8 cellular contexts compared by ENCODE assay signal in the genomic region with DNA sequence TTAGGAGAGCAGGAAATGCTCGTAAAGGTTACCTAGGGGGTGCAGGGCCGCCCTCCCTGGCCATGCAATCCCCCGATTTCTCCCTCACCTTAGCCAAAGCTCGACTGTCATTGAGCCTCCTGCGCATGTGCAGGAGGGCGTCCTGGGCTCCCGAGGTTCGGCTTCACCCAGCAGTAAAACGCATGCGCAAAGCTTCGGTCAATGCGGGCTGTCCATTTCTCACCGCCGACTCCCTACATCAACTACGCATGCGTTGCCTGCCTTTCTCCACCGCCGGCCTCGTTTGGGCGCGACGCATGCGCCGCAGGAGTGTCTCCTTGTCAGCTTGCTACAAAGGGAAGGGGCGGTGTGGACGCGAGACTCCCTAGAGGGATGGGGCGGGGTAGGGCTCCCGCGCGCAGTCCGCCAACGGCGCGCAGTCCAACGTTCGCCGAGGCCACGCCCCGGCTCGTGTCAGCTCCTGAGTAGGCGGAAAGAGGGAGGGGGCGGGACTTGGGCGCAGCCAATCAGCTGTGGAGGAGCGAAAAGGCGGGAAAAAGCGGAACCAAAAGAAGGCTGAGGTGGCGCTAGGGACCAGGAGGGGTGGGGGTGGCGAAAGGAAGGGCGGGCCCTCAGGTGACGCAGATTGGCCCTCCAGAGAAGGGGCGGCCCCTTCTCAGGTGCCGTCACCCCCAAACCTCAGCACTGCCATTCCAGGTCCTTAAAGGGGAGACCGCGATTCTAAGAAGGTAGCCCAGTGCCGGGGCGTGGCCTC. TPM values are rescaled to one million over a fixed set of nuclear protein-coding genes. Genes with fewer than 3 reads are reported as not detected.
DNase-seq lines count a peak whose midpoint lies in the region; ATAC-seq and TF ChIP-seq lines count a peak whose summit lies in the region.

A gene with protein sequence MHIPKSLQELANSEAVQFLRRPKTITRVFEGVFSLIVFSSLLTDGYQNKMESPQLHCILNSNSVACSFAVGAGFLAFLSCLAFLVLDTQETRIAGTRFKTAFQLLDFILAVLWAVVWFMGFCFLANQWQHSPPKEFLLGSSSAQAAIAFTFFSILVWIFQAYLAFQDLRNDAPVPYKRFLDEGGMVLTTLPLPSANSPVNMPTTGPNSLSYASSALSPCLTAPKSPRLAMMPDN (plus strand): TSS at position 558 of the 754 bp plus-strand sequence. CDS start 1,476 bp downstream, outside the sequence.
A gene (minus strand): TSS at position 131 of the 754 bp plus-strand sequence. CDS start 20 bp downstream, at position 111.

- ATAC-seq in HG02884 (IDR thresholded peaks at IDR 0.05; ENCODE audit: unreplicated experiment) (peak; percentile 81), heart right ventricle (peak; percentile 95 to 98 (median 96))

- no peak for TF ChIP-seq CTCF in heart right ventricle (IDR thresholded peaks at IDR 0.05)
- no peak for TF ChIP-seq CTCF in type B pancreatic cell (conservative IDR thresholded peaks at IDR 0.05)

- intact Hi-C loops in heart right ventricle (cut with DNase I), result loop anchor here in 3 of 10 donors (2.0 to 5.0 kb wide), 3 partner anchors 37 to 105 kb away; a partner anchor contains a TSS

- 1% methylated on average over 55 to 57 of the region's 57 CpGs for WGBS in heart right ventricle, 2 donors

- H3K36me3 Mint-ChIP-seq in type B pancreatic cell, result no peaks in the 10 kb centered on the region

- no peaks in the 10 kb centered on the region for H3K9me3 ChIP-seq in heart right ventricle

- H3K4me1 Mint-ChIP-seq in type B pancreatic cell (ENCODE audit: unreplicated experiment), result no peaks in the 10 kb centered on the region

- H3K36me3 ChIP-seq in heart right ventricle, result peaks cover 0 to 21% (median 0%) of the 10 kb centered on the region in 9 donors

- DNase-seq in NCI-H146 treated with DMSO at 0.1 percent for 48 hours (lab: John Stamatoyannopoulos, UW; ENCODE audit: unreplicated experiment), result peak; percentile 99
- DNase-seq in T-helper 1 cell, result peak; percentile 98 to 100 (median 99)
- peak; percentile 98 for DNase-seq in amniotic stem cell (lab: John Stamatoyannopoulos, UW)
- DNase-seq in heart right ventricle, result peak; percentile 99
- peak; percentile 100 for DNase-seq in pons (ENCODE audit: low spot score)
- DNase-seq in type B pancreatic cell (ENCODE audit: extremely low spot score, unreplicated experiment), result peak; percentile 98

- H3K4me3 Mint-ChIP-seq in type B pancreatic cell, result peak within 1 kb of the TSS; percentile 90

- H3K4me3 ChIP-seq in heart right ventricle, result peak within 1 kb of the TSS; percentile 47 to 86 (median 68)

- H3K4me1 ChIP-seq in heart right ventricle, result peaks cover 0 to 16% (median 5%) of the 10 kb centered on the region in 9 donors

- H3K27me3 ChIP-seq in heart right ventricle, result no peaks in the 10 kb centered on the region

- H3K27ac ChIP-seq in heart right ventricle, result peak within 1 kb of the TSS; percentile 87 to 99 (median 96)

- H3K27ac Mint-ChIP-seq in type B pancreatic cell, result peak within 1 kb of the TSS; percentile 95

- peak; percentile 57 for TF ChIP-seq POLR2A in GM15510 (IDR thresholded peaks at IDR 0.05; ENCODE audit: borderline replicate concordance, extremely low read depth, insufficient read length)

- H3K9me3 Mint-ChIP-seq in type B pancreatic cell, result no peaks in the 10 kb centered on the region

- H3K27me3 Mint-ChIP-seq in type B pancreatic cell, result no peaks in the 10 kb centered on the region

RNA-seq across cellular contexts. Expression of the first gene that starts in this region (rescaled TPM):
- total RNA-seq in heart right ventricle (not detected), type B pancreatic cell (ENCODE audit: low replicate concordance) (not detected in 2 replicates)
- polyA plus RNA-seq in heart right ventricle, result not detected

RNA-seq across cellular contexts. Expression of the second gene that starts in this region (rescaled TPM):
- 100 to 1,000 TPM in 1 of 10 donors, 10 to 100 TPM in 9; 51.8 to 110 (median 89.5) TPM for total RNA-seq in heart right ventricle
- 10 to 100 TPM in 1 of 2 donors, 1 to 10 TPM in 1; 9.7 to 48.1 TPM for polyA plus RNA-seq in heart right ventricle
- total RNA-seq in type B pancreatic cell (ENCODE audit: low replicate concordance), result 8.6 and 12.8 TPM in 2 replicates

Comparison
In these comparisons a context has a peak if more than half of its experiments do, and no peak if none do; other contexts are left out.
1. Peak in every context shown above with its lines: DNase-seq, ATAC-seq, H3K4me3 ChIP-seq and H3K27ac ChIP-seq.